ENCODE assay signal across 10 cellular contexts in genomic region chr5:141657937-141658545, GRCh38. TPM values are rescaled to one million over a fixed set of nuclear protein-coding genes. Genes with fewer than 3 reads are reported as not detected.
DNase-seq lines count a peak whose midpoint lies in the region; ATAC-seq and FAIRE-seq lines count a peak whose summit lies in the region.
"Had no signal": no experiment of that assay in that cellular context is flagged by ENCODE, and none has a peak within 500 bp of the region (broad histone marks: within the 10 kb centered on the region; RNA-seq: fewer than 3 reads in every experiment).

No MANE protein-coding gene starts in this region.

- no peaks in the 10 kb centered on the region for H3K9me3 Mint-ChIP-seq in T-helper 2 cell treated with Interferon-gamma antibody and Interleukin-4, amounts not matched to agents 5 μg/mL and 100 μg/mL, for 36 hours
- H3K9me3 Mint-ChIP-seq: nephron had no signal

- no peak for FAIRE-seq in frontal cortex (lab: Jason Lieb, UNC)

- H3K27me3 Mint-ChIP-seq in T-helper 2 cell treated with Interferon-gamma antibody and Interleukin-4, amounts not matched to agents 5 μg/mL and 100 μg/mL, for 36 hours (ENCODE audit: low read depth) = no peaks in the 10 kb centered on the region

- DNase-seq in ACHN (peak; percentile 88), dermis blood vessel endothelial cell (peak; percentile 69), frontal cortex (ENCODE audit: low spot score in 2 of 2) (no peak), GM19238 (ENCODE audit: insufficient read length, low spot score) (no peak), NCI-H82 (lab: John Stamatoyannopoulos, UW) (no peak)
- no peak for DNase-seq in T-helper 2 cell treated with Interferon-gamma antibody and Interleukin-4, amounts not matched to agents 5 μg/mL and 100 μg/mL, for 36 hours (ENCODE audit: low spot score)
- DNase-seq: stimulated activated CD8-positive, alpha-beta memory T cell treated with anti-CD3 and anti-CD28 coated beads, Interleukin-4, amount 100 ng/mL, for 48 hours had no signal

- H3K27ac Mint-ChIP-seq in T-helper 2 cell treated with Interferon-gamma antibody and Interleukin-4, amounts not matched to agents 5 μg/mL and 100 μg/mL, for 36 hours = no peak overlapping the region
- H3K27ac Mint-ChIP-seq: nephron had no signal

- H3K4me1 Mint-ChIP-seq in T-helper 2 cell treated with Interferon-gamma antibody and Interleukin-4, amounts not matched to agents 5 μg/mL and 100 μg/mL, for 36 hours (ENCODE audit: low read depth) = no peaks in the 10 kb centered on the region
- H3K4me1 Mint-ChIP-seq: nephron had no signal

- H3K4me3 Mint-ChIP-seq in T-helper 2 cell treated with Interferon-gamma antibody and Interleukin-4, amounts not matched to agents 5 μg/mL and 100 μg/mL, for 36 hours = no peak overlapping the region
- H3K4me3 Mint-ChIP-seq: nephron had no signal

- ATAC-seq in GM19023 (IDR thresholded peaks at IDR 0.05; ENCODE audit: unreplicated experiment) (peak; percentile 71), HG03565 (IDR thresholded peaks at IDR 0.05; ENCODE audit: unreplicated experiment) (peak; percentile 78)

- H3K36me3 Mint-ChIP-seq in T-helper 2 cell treated with Interferon-gamma antibody and Interleukin-4, amounts not matched to agents 5 μg/mL and 100 μg/mL, for 36 hours (ENCODE audit: low read depth) = no peaks in the 10 kb centered on the region

- in situ Hi-C loops in ACHN (cut with HindIII; ENCODE audit: low pct_ligation_motif_present, low pct_unique_long_range_greater_than_20kb, low sequenced_read_pairs) = no loop called here

RNA-seq across cellular contexts. Expression of gene FCHSD1, which starts 6.8 kb away (rescaled TPM):
- total RNA-seq in dermis blood vessel endothelial cell (20.9 and 24.0 TPM in 2 replicates), frontal cortex (0.82 TPM)

RNA-seq across cellular contexts. Expression of gene RELL2, which starts 21.2 kb away (rescaled TPM):
- total RNA-seq in dermis blood vessel endothelial cell = 3.9 and 9.9 TPM in 2 replicates
- 7.3 TPM for total RNA-seq in frontal cortex

RNA-seq across cellular contexts. Expression of gene HDAC3, which starts 21.4 kb away (rescaled TPM):
- total RNA-seq in dermis blood vessel endothelial cell (43.7 and 45.0 TPM in 2 replicates), frontal cortex (44.8 TPM)

RNA-seq across cellular contexts. Expression of gene ARAP3, which starts 24.0 kb away (rescaled TPM):
- total RNA-seq in dermis blood vessel endothelial cell (46.1 and 65.8 TPM in 2 replicates), frontal cortex (2.4 TPM)

RNA-seq across cellular contexts. Expression of gene DIAPH1, which starts 39.2 kb away (rescaled TPM):
- total RNA-seq in dermis blood vessel endothelial cell (42.2 and 91.9 TPM in 2 replicates), frontal cortex (22.4 TPM)

Comparison
In these comparisons a context has a peak if more than half of its experiments do, and no peak if none do; other contexts are left out.
1. DNase-seq: peak in ACHN (single experiment) and dermis blood vessel endothelial cell (single experiment); none in frontal cortex (0 of 2), GM19238 (single experiment), T-helper 2 cell treated with Interferon-gamma antibody and Interleukin-4, amounts not matched to agents 5 μg/mL and 100 μg/mL, for 36 hours (single experiment) and NCI-H82 (single experiment).
2. RNA of gene FCHSD1, which starts 6.8 kb away (total RNA-seq): 20.9 to 24.0 TPM in dermis blood vessel endothelial cell; 0.82 TPM in frontal cortex (single experiment); every median in the first group is over 10 times any median in the second.